In genomic region chr4:161881370-161881769, GRCh38 we compare ENCODE assay signal across 26 cellular contexts.
"Had no signal": no experiment of that assay in that cellular context is flagged by ENCODE, and none has a peak within 500 bp of the region (broad histone marks: within the 10 kb centered on the region; RNA-seq: fewer than 3 reads in every experiment).

No MANE protein-coding gene starts in this region.

- H3K4me1 Mint-ChIP-seq: mesothelial cell of epicardium; naive thymus-derived CD4-positive, alpha-beta T cell; stimulated activated effector memory CD8-positive, alpha-beta T cell treated with anti-CD3 and anti-CD28 coated beads, Interleukin-12 subunit alpha, Interleukin-12 subunit beta, amount 100 ng/mL, for 72 hours had no signal

- H3K36me3 Mint-ChIP-seq: mesothelial cell of epicardium; naive thymus-derived CD4-positive, alpha-beta T cell; natural killer cell treated with Interleukin-12 subunit alpha and Interleukin-12 subunit beta and Interleukin-15 and Interleukin-18, amount 100 ng/mL, for 72 hours; stimulated activated effector memory CD8-positive, alpha-beta T cell treated with anti-CD3 and anti-CD28 coated beads, Interleukin-12 subunit alpha, Interleukin-12 subunit beta, amount 100 ng/mL, for 72 hours had no signal

- H3K4me3 ChIP-seq: left ventricle myocardium inferior, lung, ovary, prostate gland, sigmoid colon, spleen, suprapubic skin, thoracic aorta, tibial artery, upper lobe of right lung had no signal

- H3K9me3 ChIP-seq: left ventricle myocardium inferior, ovary, prostate gland, sigmoid colon, spleen, thoracic aorta, tibial artery, upper lobe of right lung had no signal

- ATAC-seq: naive thymus-derived CD4-positive, alpha-beta T cell; natural killer cell treated with Interleukin-12 subunit alpha and Interleukin-12 subunit beta and Interleukin-15 and Interleukin-18, amount 100 ng/mL, for 72 hours; right cardiac atrium; stimulated activated effector memory CD8-positive, alpha-beta T cell treated with anti-CD3 and anti-CD28 coated beads, Interleukin-12 subunit alpha, Interleukin-12 subunit beta, amount 100 ng/mL, for 72 hours; upper lobe of right lung had no signal

- FAIRE-seq: urothelium cell line had no signal

- H3K27me3 ChIP-seq: ovary, sigmoid colon, spleen, suprapubic skin, tibial artery, upper lobe of right lung had no signal

- H3K27ac ChIP-seq: left ventricle myocardium inferior, ovary, prostate gland, sigmoid colon, spleen, suprapubic skin, thoracic aorta, tibial artery, upper lobe of right lung had no signal

- H3K9me3 Mint-ChIP-seq: mesothelial cell of epicardium had no signal

- H3K27me3 Mint-ChIP-seq: naive thymus-derived CD4-positive, alpha-beta T cell; natural killer cell treated with Interleukin-12 subunit alpha and Interleukin-12 subunit beta and Interleukin-15 and Interleukin-18, amount 100 ng/mL, for 72 hours; stimulated activated naive CD8-positive, alpha-beta T cell treated with anti-CD3 and anti-CD28 coated beads, Interleukin-15, Interleukin-2, amounts not matched to agents 100 ng/mL and 50 ng/mL, for 24 hours had no signal

- DNase-seq: hypothalamus; islet precursor cell; left ventricle myocardium inferior; mesendoderm; naive thymus-derived CD4-positive, alpha-beta T cell; ovary; posterior cingulate gyrus; retina; right cardiac atrium; sigmoid colon; small intestine; spleen; stimulated activated CD4-positive, alpha-beta T cell treated with anti-CD3 and anti-CD28 coated beads, Interleukin-4, amount 100 ng/mL, for 24 hours; stimulated activated naive CD4-positive, alpha-beta T cell; tibial artery; trophoblast cell; upper lobe of right lung had no signal

- H3K27ac Mint-ChIP-seq: mesothelial cell of epicardium; naive thymus-derived CD4-positive, alpha-beta T cell; natural killer cell treated with Interleukin-12 subunit alpha and Interleukin-12 subunit beta and Interleukin-15 and Interleukin-18, amount 100 ng/mL, for 72 hours; stimulated activated effector memory CD8-positive, alpha-beta T cell treated with anti-CD3 and anti-CD28 coated beads, Interleukin-12 subunit alpha, Interleukin-12 subunit beta, amount 100 ng/mL, for 72 hours; stimulated activated naive CD8-positive, alpha-beta T cell treated with anti-CD3 and anti-CD28 coated beads, Interleukin-15, Interleukin-2, amounts not matched to agents 100 ng/mL and 50 ng/mL, for 24 hours had no signal

- H3K4me1 ChIP-seq: left ventricle myocardium inferior, prostate gland, sigmoid colon, spleen, suprapubic skin, tibial artery, upper lobe of right lung had no signal

- H3K4me3 Mint-ChIP-seq: mesothelial cell of epicardium; naive thymus-derived CD4-positive, alpha-beta T cell; natural killer cell treated with Interleukin-12 subunit alpha and Interleukin-12 subunit beta and Interleukin-15 and Interleukin-18, amount 100 ng/mL, for 72 hours; stimulated activated effector memory CD8-positive, alpha-beta T cell treated with anti-CD3 and anti-CD28 coated beads, Interleukin-12 subunit alpha, Interleukin-12 subunit beta, amount 100 ng/mL, for 72 hours; stimulated activated naive CD8-positive, alpha-beta T cell treated with anti-CD3 and anti-CD28 coated beads, Interleukin-15, Interleukin-2, amounts not matched to agents 100 ng/mL and 50 ng/mL, for 24 hours had no signal

- H3K36me3 ChIP-seq: left ventricle myocardium inferior, ovary, prostate gland, sigmoid colon, spleen, suprapubic skin, thoracic aorta, tibial artery, upper lobe of right lung had no signal
